ENCODE assay signal across 18 cellular contexts in the genomic region with DNA sequence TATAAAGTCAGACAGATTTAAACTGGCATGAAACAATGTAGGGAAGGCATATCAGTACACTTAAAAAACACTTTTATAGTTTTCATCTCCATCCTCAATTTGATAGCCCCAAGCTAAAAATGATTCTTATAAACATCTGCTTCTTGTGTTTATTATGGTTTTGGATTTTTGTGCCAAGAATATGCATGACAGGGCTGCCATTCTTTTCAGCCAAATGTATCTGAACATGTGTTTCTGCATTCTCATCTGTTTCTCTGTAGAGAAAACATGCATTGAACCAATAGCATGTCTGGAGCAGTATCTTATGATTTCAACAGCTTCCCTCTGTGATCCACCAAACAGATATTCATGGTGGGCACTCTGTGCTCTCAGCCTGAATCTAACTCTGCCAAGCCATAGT.
DNase-seq lines count a peak whose midpoint lies in the region; ATAC-seq and TF ChIP-seq lines count a peak whose summit lies in the region.
"Had no signal": no experiment of that assay in that cellular context is flagged by ENCODE, and none has a peak within 500 bp of the region (broad histone marks: within the 10 kb centered on the region; RNA-seq: fewer than 3 reads in every experiment).

No MANE protein-coding gene starts in this region.

- H3K4me3 ChIP-seq in AG10803 (ENCODE audit: low read length) (no peak overlapping the region), SK-N-MC (no peak overlapping the region), fibroblast of mammary gland (ENCODE audit: control insufficient read depth, low read depth, low read length) (no peak overlapping the region)

- H3K9me3 ChIP-seq in SK-N-MC (ENCODE audit: low read depth, low read length): no peaks in the 10 kb centered on the region

- H3K27me3 Mint-ChIP-seq in osteocyte (ENCODE audit: unreplicated experiment): no peaks in the 10 kb centered on the region

- TF ChIP-seq CTCF in AG10803 (conservative IDR thresholded peaks at IDR 0.05; ENCODE audit: low read length): no peak
- TF ChIP-seq CTCF in fibroblast of mammary gland (conservative IDR thresholded peaks at IDR 0.05; ENCODE audit: control insufficient read depth, insufficient read depth, low read depth, low read length): no peak
- TF ChIP-seq CTCF in osteocyte (IDR thresholded peaks at IDR 0.05): no peak

- H3K4me3 Mint-ChIP-seq in osteocyte (ENCODE audit: unreplicated experiment): no peak overlapping the region
- H3K4me3 Mint-ChIP-seq: CD4-positive, alpha-beta T cell; IgD-negative memory B cell had no signal

- H3K9me3 Mint-ChIP-seq in osteocyte (ENCODE audit: unreplicated experiment): no peaks in the 10 kb centered on the region
- H3K9me3 Mint-ChIP-seq: CD4-positive, alpha-beta T cell; IgD-negative memory B cell had no signal

- ATAC-seq in GM18502 (IDR thresholded peaks at IDR 0.05; ENCODE audit: poor library complexity, unreplicated experiment) (no peak), HG03460 (IDR thresholded peaks at IDR 0.05; ENCODE audit: unreplicated experiment) (no peak)

- H3K36me3 ChIP-seq in SK-N-MC (ENCODE audit: insufficient read depth, low read length): no peaks in the 10 kb centered on the region

- peak overlapping the region; percentile 15 for H3K27ac Mint-ChIP-seq in osteocyte (ENCODE audit: unreplicated experiment)
- H3K27ac Mint-ChIP-seq: CD4-positive, alpha-beta T cell had no signal

- H3K27ac ChIP-seq in SK-N-MC: peak overlapping the region; percentile 78

- H3K9ac ChIP-seq in SK-N-MC (ENCODE audit: insufficient read length): no peak overlapping the region

- no peaks in the 10 kb centered on the region for H3K36me3 Mint-ChIP-seq in osteocyte (ENCODE audit: unreplicated experiment)
- H3K36me3 Mint-ChIP-seq: IgD-negative memory B cell had no signal

- peaks cover 47% of the 10 kb centered on the region for H3K4me1 Mint-ChIP-seq in osteocyte (ENCODE audit: unreplicated experiment)
- H3K4me1 Mint-ChIP-seq: IgD-negative memory B cell had no signal

- peak; percentile 66 for DNase-seq in AG10803 (ENCODE audit: low read depth)
- no peak for DNase-seq in SK-N-MC (ENCODE audit: low read depth, low spot score)
- peak; percentile 25 for DNase-seq in fibroblast of mammary gland (ENCODE audit: low read depth)
- DNase-seq in osteocyte (ENCODE audit: extremely low spot score, unreplicated experiment): no peak
- no peak for DNase-seq in activated T-cell treated with anti-CD3 and anti-CD28 coated beads, Interleukin-2, amount 50 U/mL, for 48 hours
- DNase-seq: CD4-positive, alpha-beta T cell; GDM1; GOT3; MV-4-11; NCI-H1105 treated with DMSO at 0.1 percent for 48 hours; NCI-H2081 treated with DMSO at 0.1 percent for 48 hours; NCI-H2171 treated with DMSO at 0.1 percent for 48 hours; NCI-H524 treated with DMSO at 0.1 percent for 48 hours; NCI-H82; Right ventricle myocardium superior had no signal

Comparison
In these comparisons a context has a peak if more than half of its experiments do, and no peak if none do; other contexts are left out.
1. DNase-seq: peak in AG10803 (single experiment) and fibroblast of mammary gland (single experiment); none in SK-N-MC (single experiment), osteocyte (single experiment) and activated T-cell treated with anti-CD3 and anti-CD28 coated beads, Interleukin-2, amount 50 U/mL, for 48 hours (0 of 2).